Comparison of ENCODE assay signal across 11 cellular contexts in the genomic region with DNA sequence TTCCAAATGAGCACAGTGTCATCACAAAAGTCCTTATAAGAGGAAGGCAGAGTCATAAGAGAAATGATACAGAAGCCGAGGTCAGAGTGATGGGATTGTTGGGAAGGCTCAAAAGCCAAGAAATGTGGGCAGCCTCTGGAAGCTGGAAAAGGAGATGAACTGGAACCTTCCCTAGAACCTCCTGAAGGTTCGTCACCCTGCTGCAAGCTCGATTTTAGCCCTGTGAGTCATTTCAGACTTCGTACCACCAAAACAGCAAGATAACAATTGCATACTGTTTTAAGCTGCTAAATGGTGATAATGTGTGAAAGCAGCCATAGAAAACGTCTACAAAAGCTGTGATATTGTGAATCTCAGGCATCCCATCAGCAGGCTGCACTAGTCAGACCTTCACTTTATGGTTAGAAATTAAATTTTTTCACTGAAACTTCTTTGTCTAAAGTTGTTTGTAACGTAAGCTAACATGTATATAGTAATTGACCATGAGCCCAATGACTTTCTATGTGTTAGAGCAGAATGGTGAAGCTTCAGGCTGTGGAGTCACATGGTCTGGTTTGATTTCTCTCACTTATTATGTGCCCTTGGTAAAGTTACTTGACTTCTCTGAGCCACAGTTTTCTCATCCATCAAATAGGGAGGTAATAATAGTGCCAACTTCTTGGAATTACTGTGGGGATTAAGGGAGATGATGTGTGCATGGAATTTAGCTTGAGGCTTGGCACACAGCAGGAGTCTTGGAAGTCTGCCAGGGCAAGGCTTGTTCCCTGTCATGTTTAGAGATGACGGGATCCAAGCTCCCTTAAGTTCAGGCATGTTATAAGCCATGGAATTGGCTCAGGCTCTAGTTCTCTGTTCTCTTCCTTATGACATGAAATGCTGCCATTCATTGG.
DNase-seq lines count a peak whose midpoint lies in the region; ATAC-seq and TF ChIP-seq lines count a peak whose summit lies in the region.
"Had no signal": no experiment of that assay in that cellular context is flagged by ENCODE, and none has a peak within 500 bp of the region (broad histone marks: within the 10 kb centered on the region; RNA-seq: fewer than 3 reads in every experiment).

No MANE protein-coding gene starts in this region.

- CTCF ChIA-PET in CD4-positive, alpha-beta T cell (lab: Charles Lee), result no interaction called here

- no peaks in the 10 kb centered on the region for H3K27me3 Mint-ChIP-seq in CD4-positive, alpha-beta T cell
- H3K27me3 Mint-ChIP-seq in stimulated activated memory B cell treated with anti-CD40 and anti-IgM and Interleukin-4, amounts not matched to agents 10 μg/mL and 1 μg/mL and 100 μg/mL, for 72 hours, result no peaks in the 10 kb centered on the region
- H3K27me3 Mint-ChIP-seq: naive B cell had no signal

- intact Hi-C loops in heart left ventricle (cut with DNase I), result no loop called here
- intact Hi-C loops in CD4-positive, alpha-beta T cell (cut with DNase I, micrococcal nuclease), result loop anchor here in 1 of 2 experiments (10.0 kb wide), 1 partner anchor 53 kb away; no protein-coding TSS in a partner anchor

- 51 to 61% (median 57%) methylated on average over 7 of the region's 7 CpGs for WGBS in heart left ventricle, 4 donors

- ATAC-seq in heart left ventricle (peak in 1 of 4 donors; percentile 20), GM21381 (IDR thresholded peaks at IDR 0.05; ENCODE audit: unreplicated experiment) (no peak)
- no peak for ATAC-seq in CD4-positive, alpha-beta T cell (ENCODE audit: poor library complexity)
- no peak for ATAC-seq in stimulated activated memory B cell treated with anti-CD40 and anti-IgM and Interleukin-4, amounts not matched to agents 10 μg/mL and 1 μg/mL and 100 μg/mL, for 72 hours

- H3K36me3 Mint-ChIP-seq in CD4-positive, alpha-beta T cell (ENCODE audit: low read depth), result peaks cover 98% of the 10 kb centered on the region
- peaks cover 81% of the 10 kb centered on the region for H3K36me3 Mint-ChIP-seq in stimulated activated memory B cell treated with anti-CD40 and anti-IgM and Interleukin-4, amounts not matched to agents 10 μg/mL and 1 μg/mL and 100 μg/mL, for 72 hours

- H3K9me3 ChIP-seq in SK-N-MC (ENCODE audit: low read depth, low read length) (no peaks in the 10 kb centered on the region), heart left ventricle (no peaks in the 10 kb centered on the region)
- no peaks in the 10 kb centered on the region for H3K9me3 ChIP-seq in CD4-positive, alpha-beta T cell (ENCODE audit: control insufficient read depth, low read length)
- H3K9me3 ChIP-seq: HAP-1, stomach had no signal

- no peaks in the 10 kb centered on the region for H3K36me3 ChIP-seq in SK-N-MC (ENCODE audit: insufficient read depth, low read length)
- H3K36me3 ChIP-seq in heart left ventricle, result peaks cover 0 to 91% (median 0%) of the 10 kb centered on the region in 9 donors
- H3K36me3 ChIP-seq: HAP-1 had no signal

- H3K27me3 ChIP-seq in heart left ventricle, result no peaks in the 10 kb centered on the region
- H3K27me3 ChIP-seq in CD4-positive, alpha-beta T cell (ENCODE audit: control insufficient read depth, insufficient read depth, low read length), result no peaks in the 10 kb centered on the region
- H3K27me3 ChIP-seq: stomach had no signal

- H3K4me1 ChIP-seq in heart left ventricle, result peaks cover 0 to 5% (median 0%) of the 10 kb centered on the region in 12 donors
- H3K4me1 ChIP-seq: HAP-1, stomach had no signal

- no peak for TF ChIP-seq CTCF in heart left ventricle (IDR thresholded peaks at IDR 0.05)
- no peak for TF ChIP-seq CTCF in CD4-positive, alpha-beta T cell (IDR thresholded peaks at IDR 0.05)

- H3K27ac ChIP-seq in SK-N-MC (no peak overlapping the region), heart left ventricle (no peak overlapping the region)
- H3K27ac ChIP-seq in CD4-positive, alpha-beta T cell (ENCODE audit: low read depth, low read length), result no peak overlapping the region
- H3K27ac ChIP-seq: stomach had no signal

- no peak for TF ChIP-seq POLR2A in heart left ventricle (IDR thresholded peaks at IDR 0.05)

- H3K4me3 ChIP-seq in SK-N-MC (no peak overlapping the region), heart left ventricle (no peak overlapping the region)
- H3K4me3 ChIP-seq: HAP-1, stomach had no signal

- POLR2A ChIA-PET in CD4-positive, alpha-beta T cell (lab: Charles Lee), result interaction anchor here (1.6 kb wide), 1 partner anchor 14 kb away, joined by 4 read pairs; no protein-coding TSS in a partner anchor

- DNase-seq in AG08395 (ENCODE audit: low spot score) (peak; percentile 70), HT1080 (ENCODE audit: low read depth) (peak; percentile 89), SK-N-MC (ENCODE audit: low read depth, low spot score) (peak; percentile 86), heart left ventricle (peak in 4 of 5 donors; percentile 15 to 32 (median 23))
- no peak for DNase-seq in stimulated activated CD4-positive, alpha-beta T cell treated with anti-CD3 and anti-CD28 coated beads, Interleukin-4, amount 100 ng/mL, for 24 hours
- no peak for DNase-seq in CD4-positive, alpha-beta T cell
- DNase-seq: naive B cell, stomach had no signal

- H3K27ac Mint-ChIP-seq in CD4-positive, alpha-beta T cell, result no peak overlapping the region
- no peak overlapping the region for H3K27ac Mint-ChIP-seq in stimulated activated memory B cell treated with anti-CD40 and anti-IgM and Interleukin-4, amounts not matched to agents 10 μg/mL and 1 μg/mL and 100 μg/mL, for 72 hours

- H3K9me3 Mint-ChIP-seq in CD4-positive, alpha-beta T cell, result no peaks in the 10 kb centered on the region
- no peaks in the 10 kb centered on the region for H3K9me3 Mint-ChIP-seq in stimulated activated memory B cell treated with anti-CD40 and anti-IgM and Interleukin-4, amounts not matched to agents 10 μg/mL and 1 μg/mL and 100 μg/mL, for 72 hours
- H3K9me3 Mint-ChIP-seq: naive B cell had no signal

- no peak overlapping the region for H3K4me3 Mint-ChIP-seq in CD4-positive, alpha-beta T cell
- H3K4me3 Mint-ChIP-seq in stimulated activated memory B cell treated with anti-CD40 and anti-IgM and Interleukin-4, amounts not matched to agents 10 μg/mL and 1 μg/mL and 100 μg/mL, for 72 hours, result no peak overlapping the region
- H3K4me3 Mint-ChIP-seq: naive B cell had no signal

- H3K9ac ChIP-seq in SK-N-MC (ENCODE audit: insufficient read length), result no peak overlapping the region

- H3K4me1 Mint-ChIP-seq in CD4-positive, alpha-beta T cell (ENCODE audit: low read depth), result peaks cover 5% of the 10 kb centered on the region
- H3K4me1 Mint-ChIP-seq in stimulated activated memory B cell treated with anti-CD40 and anti-IgM and Interleukin-4, amounts not matched to agents 10 μg/mL and 1 μg/mL and 100 μg/mL, for 72 hours, result no peaks in the 10 kb centered on the region

Comparison
In these comparisons a context has a peak if more than half of its experiments do, and no peak if none do; other contexts are left out.
1. DNase-seq: peak in AG08395 (single experiment), HT1080 (single experiment), SK-N-MC (single experiment) and heart left ventricle (4 of 5); none in stimulated activated CD4-positive, alpha-beta T cell treated with anti-CD3 and anti-CD28 coated beads, Interleukin-4, amount 100 ng/mL, for 24 hours (single experiment) and CD4-positive, alpha-beta T cell (0 of 10).